12 cellular contexts compared by ENCODE assay signal in genomic region chr5:96795626-96796025, GRCh38.
"Had no signal": no experiment of that assay in that cellular context is flagged by ENCODE, and none has a peak within 500 bp of the region (broad histone marks: within the 10 kb centered on the region; RNA-seq: fewer than 3 reads in every experiment).

No MANE protein-coding gene starts in this region.

- H3K4me3 Mint-ChIP-seq: endodermal cell, mesothelial cell of epicardium had no signal

- DNase-seq: activated CD4-positive, alpha-beta T cell treated with anti-CD3 and anti-CD28 coated beads for 4 hours; activated CD8-positive, alpha-beta memory T cell treated with anti-CD3 and anti-CD28 coated beads for 24 hours; endodermal cell; islet precursor cell; pancreas; sigmoid colon; spleen; T-helper 1 cell had no signal

- H3K9me3 ChIP-seq: ascending aorta, gastroesophageal sphincter, pancreas, spleen had no signal

- H3K27ac Mint-ChIP-seq: endodermal cell, mesothelial cell of epicardium had no signal

- ATAC-seq: gastroesophageal sphincter, SK-N-SH treated with all-trans-retinoic acid at 6 μM for 48 hours had no signal

- H3K9me3 Mint-ChIP-seq: endodermal cell had no signal
